In the genomic region with DNA sequence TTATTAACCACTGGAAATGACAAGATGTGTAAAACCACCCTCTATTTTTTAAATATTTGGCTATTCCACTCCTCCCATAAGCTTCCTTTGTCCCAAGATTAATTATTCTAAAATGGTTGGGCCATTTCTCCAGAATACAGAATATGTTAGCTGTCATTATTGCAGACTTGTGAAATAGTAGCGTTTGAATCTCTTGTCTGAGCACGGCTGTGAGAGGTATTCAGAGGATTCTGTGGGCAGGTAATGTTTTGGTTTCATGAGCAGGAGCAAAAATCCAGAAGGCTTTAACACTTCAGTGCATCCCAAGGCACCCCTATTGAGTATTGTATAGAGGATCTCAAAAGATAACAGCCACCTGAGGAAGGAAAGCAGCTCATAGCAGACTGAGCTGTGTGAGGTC, we compare ENCODE assay signal across 26 cellular contexts.
"Had no signal": no experiment of that assay in that cellular context is flagged by ENCODE, and none has a peak within 500 bp of the region (broad histone marks: within the 10 kb centered on the region; RNA-seq: fewer than 3 reads in every experiment).

No MANE protein-coding gene starts in this region.

- H3K27me3 ChIP-seq: heart right ventricle, hepatocyte, pancreas, right atrium auricular region, right lobe of liver, suprapubic skin, tibial artery, uterus had no signal

- H3K9me3 Mint-ChIP-seq: natural killer cell treated with Interleukin-12 subunit alpha and Interleukin-12 subunit beta and Interleukin-15 and Interleukin-18, amount 100 ng/mL, for 72 hours; type B pancreatic cell had no signal

- ATAC-seq: heart right ventricle; mucosa of descending colon; naive thymus-derived CD4-positive, alpha-beta T cell; natural killer cell treated with Interleukin-12 subunit alpha and Interleukin-12 subunit beta and Interleukin-15 and Interleukin-18, amount 100 ng/mL, for 72 hours; pancreas; psoas muscle; right lobe of liver; stimulated activated naive B cell treated with anti-CD40 and anti-IgM and Interleukin-4, amounts not matched to agents 10 μg/mL and 1 μg/mL and 100 μg/mL, for 72 hours had no signal

- H3K27me3 Mint-ChIP-seq: stimulated activated naive B cell treated with anti-CD40 and anti-IgM and Interleukin-4, amounts not matched to agents 10 μg/mL and 1 μg/mL and 100 μg/mL, for 72 hours; stimulated activated naive CD8-positive, alpha-beta T cell treated with anti-CD3 and anti-CD28 coated beads, Interleukin-15, Interleukin-2, amounts not matched to agents 100 ng/mL and 50 ng/mL, for 24 hours; type B pancreatic cell had no signal

- H3K27ac Mint-ChIP-seq: naive thymus-derived CD4-positive, alpha-beta T cell; natural killer cell treated with Interleukin-12 subunit alpha and Interleukin-12 subunit beta and Interleukin-15 and Interleukin-18, amount 100 ng/mL, for 72 hours; stimulated activated naive B cell treated with anti-CD40 and anti-IgM and Interleukin-4, amounts not matched to agents 10 μg/mL and 1 μg/mL and 100 μg/mL, for 72 hours; stimulated activated naive CD8-positive, alpha-beta T cell treated with anti-CD3 and anti-CD28 coated beads, Interleukin-15, Interleukin-2, amounts not matched to agents 100 ng/mL and 50 ng/mL, for 24 hours; type B pancreatic cell had no signal

- H3K27ac ChIP-seq: heart right ventricle, hepatocyte, left ventricle myocardium inferior, pancreas, psoas muscle, right atrium auricular region, right lobe of liver, suprapubic skin, thoracic aorta, tibial artery, uterus had no signal

- FAIRE-seq: pancreas had no signal

- H3K36me3 ChIP-seq: heart right ventricle, left ventricle myocardium inferior, pancreas, right atrium auricular region, right lobe of liver, suprapubic skin, thoracic aorta, tibial artery, uterus had no signal

- H3K4me3 Mint-ChIP-seq: naive thymus-derived CD4-positive, alpha-beta T cell; natural killer cell treated with Interleukin-12 subunit alpha and Interleukin-12 subunit beta and Interleukin-15 and Interleukin-18, amount 100 ng/mL, for 72 hours; neural crest cell; stimulated activated naive B cell treated with anti-CD40 and anti-IgM and Interleukin-4, amounts not matched to agents 10 μg/mL and 1 μg/mL and 100 μg/mL, for 72 hours; stimulated activated naive CD8-positive, alpha-beta T cell treated with anti-CD3 and anti-CD28 coated beads, Interleukin-15, Interleukin-2, amounts not matched to agents 100 ng/mL and 50 ng/mL, for 24 hours; type B pancreatic cell had no signal

- H3K9me3 ChIP-seq: mucosa of descending colon, pancreas, psoas muscle, right lobe of liver, thoracic aorta, tibial artery, uterus had no signal

- DNase-seq: heart right ventricle; islet precursor cell; left ventricle myocardium inferior; midbrain; mucosa of descending colon; naive thymus-derived CD4-positive, alpha-beta T cell; nucleus accumbens; pancreas; posterior cingulate gyrus; psoas muscle; right lobe of liver; stimulated activated CD4-positive, alpha-beta T cell treated with anti-CD3 and anti-CD28 coated beads, Interleukin-1b, Interleukin-23, amount 100 ng/mL, for 48 hours; stimulated activated CD4-positive, alpha-beta T cell treated with anti-CD3 and anti-CD28 coated beads, Interleukin-4, amount 100 ng/mL, for 1 hour; stimulated activated naive B cell treated with anti-CD40 and anti-IgM and Interleukin-4, amounts not matched to agents 10 μg/mL and 1 μg/mL and 100 μg/mL, for 72 hours; tibial artery; uterus had no signal

- H3K36me3 Mint-ChIP-seq: naive thymus-derived CD4-positive, alpha-beta T cell; natural killer cell treated with Interleukin-12 subunit alpha and Interleukin-12 subunit beta and Interleukin-15 and Interleukin-18, amount 100 ng/mL, for 72 hours; stimulated activated naive B cell treated with anti-CD40 and anti-IgM and Interleukin-4, amounts not matched to agents 10 μg/mL and 1 μg/mL and 100 μg/mL, for 72 hours; type B pancreatic cell had no signal

- H3K4me1 ChIP-seq: pancreas, psoas muscle, right lobe of liver, suprapubic skin, uterus had no signal

- H3K4me3 ChIP-seq: heart right ventricle, hepatocyte, left ventricle myocardium inferior, lung, mucosa of descending colon, pancreas, psoas muscle, right atrium auricular region, right lobe of liver, smooth muscle cell, suprapubic skin, thoracic aorta, tibial artery, uterus had no signal

- H3K4me2 ChIP-seq: hepatocyte, smooth muscle cell had no signal

- H3K4me1 Mint-ChIP-seq: naive thymus-derived CD4-positive, alpha-beta T cell; neural crest cell; stimulated activated naive B cell treated with anti-CD40 and anti-IgM and Interleukin-4, amounts not matched to agents 10 μg/mL and 1 μg/mL and 100 μg/mL, for 72 hours had no signal

- H2AFZ ChIP-seq: hepatocyte had no signal
